8 cellular contexts compared by ENCODE assay signal in genomic region chr3:49906004-49906860, GRCh38. TPM values are rescaled to one million over a fixed set of nuclear protein-coding genes. Genes with fewer than 3 reads are reported as not detected.
A peak's percentile ranks its signal among the peaks of the same experiment; 100 is the strongest.
DNase-seq lines count a peak whose midpoint lies in the region; ATAC-seq, FAIRE-seq and TF ChIP-seq lines count a peak whose summit lies in the region.

No MANE protein-coding gene starts in this region.

- peak overlapping the region; percentile 27 for H3K9ac ChIP-seq in adipocyte (ENCODE audit: low read length)

- H3K4me1 ChIP-seq in adipocyte (ENCODE audit: control insufficient read depth, insufficient read depth, low read length) (peaks cover 2% of the 10 kb centered on the region), heart right ventricle (peaks cover 8 to 52% (median 30%) of the 10 kb centered on the region in 9 donors)

- H3K4me3 ChIP-seq in AG04449 (ENCODE audit: low read depth, low read length), result peak overlapping the region; percentile 21
- peak overlapping the region; percentile 64 for H3K4me3 ChIP-seq in adipocyte (ENCODE audit: low read length)
- peak overlapping the region in 8 of 10 donors; percentile 0 to 41 (median 34) for H3K4me3 ChIP-seq in heart right ventricle
- no peak overlapping the region for H3K4me3 ChIP-seq in retinal pigment epithelial cell (ENCODE audit: low read length)

- peaks cover 26% of the 10 kb centered on the region for H3K36me3 ChIP-seq in adipocyte (ENCODE audit: control insufficient read depth, insufficient read depth, low read length, severe bottlenecking)
- peaks cover 0 to 32% (median 11%) of the 10 kb centered on the region in 9 donors for H3K36me3 ChIP-seq in heart right ventricle

- DNase-seq in AG04449 (ENCODE audit: low read depth, low spot score) (no peak), GM18507 (ENCODE audit: extremely low spot score, insufficient read length, low read depth) (peak; percentile 52), SK-N-DZ (ENCODE audit: low spot score) (peak; percentile 50), adipocyte (ENCODE audit: low read depth) (peak; percentile 76), heart right ventricle (peak; percentile 49 to 54), retinal pigment epithelial cell (ENCODE audit: low read depth) (no peak), NCI-H146 treated with DMSO at 0.1 percent for 48 hours (lab: John Stamatoyannopoulos, UW; ENCODE audit: unreplicated experiment) (no peak)

- H3K27me3 ChIP-seq in adipocyte (replicated peaks; ENCODE audit: control insufficient read depth, insufficient read depth, low read length) (no peaks in the 10 kb centered on the region), heart right ventricle (no peaks in the 10 kb centered on the region)

- WGBS in heart right ventricle, 2 donors, result 18 to 19% methylated on average over 15 of the region's 15 CpGs

- H3K9me3 ChIP-seq in adipocyte (ENCODE audit: control insufficient read depth, low read length) (no peaks in the 10 kb centered on the region), heart right ventricle (no peaks in the 10 kb centered on the region)

- intact Hi-C loops in heart right ventricle (cut with DNase I), result loop anchor here (2.0 to 10.0 kb wide), 10 partner anchors 51 to 369 kb away; partner anchors contain the start of genes INKA1 (in 7 of the 10), CDHR4 (in 1 of the 10), GMPPB (in 1 of the 10) and TRAIP (in 1 of the 10)

- POLR2A ChIA-PET in AG04449 (lab: Yijun Ruan, JAX), result no interaction called here

- peak; percentile 67 for FAIRE-seq in GM18507 (lab: Jason Lieb, UNC)

- H3K27ac ChIP-seq in heart right ventricle, result peak overlapping the region in 8 of 10 donors; percentile 37 to 71 (median 65)

- TF ChIP-seq CTCF in AG04449 (IDR thresholded peaks at IDR 0.05; ENCODE audit: insufficient read depth, low read length, missing control alignments) (peak; percentile 80), heart right ventricle (IDR thresholded peaks at IDR 0.05) (peak; percentile 50 to 90 (median 69)), retinal pigment epithelial cell (conservative IDR thresholded peaks at IDR 0.05; ENCODE audit: low read depth, low read length) (peak; percentile 79)

- CTCF ChIA-PET in AG04449 (lab: Yijun Ruan, JAX), result interaction anchor here (0.6 to 4.2 kb wide), 13 partner anchors 9 to 208 kb away, joined by 3 to 22 read pairs (median 5); partner anchors contain the start of genes INKA1 and MON1A

- ATAC-seq in heart right ventricle (peak; percentile 49 to 83 (median 60)), HG03521 (IDR thresholded peaks at IDR 0.05; ENCODE audit: unreplicated experiment) (no peak)

RNA-seq across cellular contexts. Expression of gene MST1R, which starts 2.6 kb away (rescaled TPM):
- polyA plus RNA-seq in SK-N-DZ (2014; cell fraction: cytosol; rRNA removed), result 0.38 and 1.2 TPM in 2 replicates
- polyA plus RNA-seq in SK-N-DZ (2014; cell fraction: nucleus; rRNA removed), result 2.8 and 4.0 TPM in 2 replicates
- 1 to 10 TPM in 8 of 10 donors, under 1 TPM in 2; 0.53 to 4.4 (median 1.6) TPM for total RNA-seq in heart right ventricle
- 1 to 10 TPM; 1.7 to 7.1 TPM for polyA plus RNA-seq in heart right ventricle

RNA-seq across cellular contexts. Expression of gene MON1A, which starts 23.4 kb away (rescaled TPM):
- 18.5 and 18.9 TPM in 2 replicates for polyA plus RNA-seq in SK-N-DZ (2014; cell fraction: cytosol; rRNA removed)
- polyA plus RNA-seq in SK-N-DZ (2014; cell fraction: nucleus; rRNA removed), result 9.2 and 14.4 TPM in 2 replicates
- 1 to 10 TPM; 5.3 to 8.2 (median 6.7) TPM for total RNA-seq in heart right ventricle
- 10 to 100 TPM in 1 of 2 donors, 1 to 10 TPM in 1; 6.5 to 10.6 TPM for polyA plus RNA-seq in heart right ventricle

RNA-seq across cellular contexts. Expression of gene RBM6, which starts 33.7 kb away (rescaled TPM):
- polyA plus RNA-seq in SK-N-DZ (2014; cell fraction: cytosol; rRNA removed), result 50.8 and 60.1 TPM in 2 replicates
- polyA plus RNA-seq in SK-N-DZ (2014; cell fraction: nucleus; rRNA removed), result 162 and 217 TPM in 2 replicates
- total RNA-seq in heart right ventricle, result 10 to 100 TPM; 29.8 to 57.6 (median 37.6) TPM
- polyA plus RNA-seq in heart right ventricle, result 100 to 1,000 TPM in 1 of 2 donors, 10 to 100 TPM in 1; 26.0 to 208 TPM

RNA-seq across cellular contexts. Expression of gene CAMKV, which starts 36.5 kb away (rescaled TPM):
- 62.4 and 73.1 TPM in 2 replicates for polyA plus RNA-seq in SK-N-DZ (2014; cell fraction: cytosol; rRNA removed)
- 427 and 437 TPM in 2 replicates for polyA plus RNA-seq in SK-N-DZ (2014; cell fraction: nucleus; rRNA removed)
- not detected for total RNA-seq in heart right ventricle
- not detected for polyA plus RNA-seq in heart right ventricle

RNA-seq across cellular contexts. Expression of gene TRAIP, which starts 49.9 kb away (rescaled TPM):
- 25.6 and 25.9 TPM in 2 replicates for polyA plus RNA-seq in SK-N-DZ (2014; cell fraction: cytosol; rRNA removed)
- 110 and 121 TPM in 2 replicates for polyA plus RNA-seq in SK-N-DZ (2014; cell fraction: nucleus; rRNA removed)
- total RNA-seq in heart right ventricle, result 1 to 10 TPM in 7 of 10 donors, under 1 TPM in 3; 0.20 to 2.4 (median 1.4) TPM
- polyA plus RNA-seq in heart right ventricle, result 1 to 10 TPM in 1 of 2 donors, under 1 TPM in 1; 0.96 to 1.6 TPM

Comparison
In these comparisons a context has a peak if more than half of its experiments do, and no peak if none do; other contexts are left out.
1. DNase-seq: peak in GM18507 (single experiment), SK-N-DZ (single experiment), adipocyte (single experiment) and heart right ventricle (2 of 2); none in AG04449 (single experiment), retinal pigment epithelial cell (single experiment) and NCI-H146 treated with DMSO at 0.1 percent for 48 hours (single experiment).
2. Peak in every context shown above with its lines, with median percentiles within 50 percentile points of each other: CTCF ChIP-seq.